ENCODE assay signal across 9 cellular contexts in the genomic region with DNA sequence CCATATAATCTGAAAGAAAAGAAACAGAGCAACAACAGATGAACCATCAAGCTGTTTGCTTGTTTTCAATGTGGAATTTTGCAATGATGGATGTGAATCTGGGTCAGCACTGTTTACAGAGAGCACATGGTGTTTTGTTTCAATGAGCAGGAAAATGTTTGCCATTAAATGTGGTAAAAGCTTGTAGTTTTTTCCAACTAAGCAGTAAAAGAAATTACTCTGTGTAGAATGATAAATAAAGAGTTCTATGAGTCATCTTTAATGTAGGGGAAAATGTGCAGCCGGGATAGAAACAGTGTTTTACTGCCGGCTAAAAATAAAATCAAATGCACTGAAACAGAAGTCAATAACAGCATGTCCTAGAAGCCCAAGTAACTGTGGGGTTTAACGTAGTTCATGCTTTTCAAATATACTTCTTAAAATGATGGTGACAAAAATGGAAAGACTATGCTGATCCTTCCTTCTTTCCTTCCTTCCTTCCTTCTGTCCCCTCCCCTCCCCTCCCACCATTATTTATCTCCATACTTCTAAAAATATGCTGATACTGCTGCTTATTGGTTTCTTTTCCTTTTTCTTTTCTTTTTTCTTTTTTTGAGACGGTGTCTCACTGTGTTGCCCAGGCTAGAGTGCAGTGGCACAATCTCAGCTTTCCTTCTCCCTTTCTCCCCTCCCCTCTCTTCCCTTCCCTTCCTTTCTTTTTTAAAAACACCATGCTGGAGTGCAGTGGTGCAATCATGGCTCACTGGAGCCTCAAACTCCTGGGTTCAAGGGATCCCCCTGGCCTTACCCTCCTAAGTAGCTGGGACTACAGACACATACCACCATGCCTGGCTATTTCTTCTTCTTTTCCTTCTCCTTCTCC. TPM values are rescaled to one million over a fixed set of nuclear protein-coding genes. Genes with fewer than 3 reads are reported as not detected.
DNase-seq lines count a peak whose midpoint lies in the region; ATAC-seq, FAIRE-seq and TF ChIP-seq lines count a peak whose summit lies in the region.
"Had no signal": no experiment of that assay in that cellular context is flagged by ENCODE, and none has a peak within 500 bp of the region (broad histone marks: within the 10 kb centered on the region; RNA-seq: fewer than 3 reads in every experiment).

No MANE protein-coding gene starts in this region.

- peak; percentile 36 for FAIRE-seq in HepG2 (lab: Jason Lieb, UNC)

- peak; percentile 22 for DNase-seq in NCI-H1092 (lab: John Stamatoyannopoulos, UW)
- DNase-seq in HepG2 (ENCODE audit: low spot score), result peak; percentile 91
- DNase-seq in tibial nerve (ENCODE audit: low spot score in 2 of 2), result no peak
- DNase-seq in GF-D8 (lab: John Stamatoyannopoulos, UW), result no peak

- in situ Hi-C loops in HepG2 (cut with HindIII; ENCODE audit: extremely low pct_ligation_motif_present, low pct_unique_long_range_greater_than_20kb), result no loop called here

- H3K27me3 ChIP-seq in HepG2 (ENCODE audit: control insufficient read depth in 1 of 2, insufficient read depth in 2 of 2, low read length in 2 of 2), result no peaks in the 10 kb centered on the region
- no peaks in the 10 kb centered on the region for H3K27me3 ChIP-seq in tibial nerve

- H3K79me2 ChIP-seq in HepG2 (ENCODE audit: insufficient read depth, low read length), result no peaks in the 10 kb centered on the region

- TF ChIP-seq CTCF in 22Rv1 (IDR thresholded peaks at IDR 0.05) (no peak), brain (conservative IDR thresholded peaks at IDR 0.05) (no peak), HepG2 (CRISPR knock-in tag; IDR thresholded peaks at IDR 0.05) (no peak), tibial nerve (IDR thresholded peaks at IDR 0.05) (no peak)

- intact Hi-C loops in HepG2 (cut with micrococcal nuclease; ENCODE audit: unreplicated experiment), result loop anchor here (2.0 kb wide), 1 partner anchor 130 kb away; no protein-coding TSS in a partner anchor

- peaks cover 27% of the 10 kb centered on the region for H3K4me1 Mint-ChIP-seq in brain

- H3K4me2 ChIP-seq in HepG2 (ENCODE audit: low read depth, low read length), result peak overlapping the region; percentile 89

- H3K27ac ChIP-seq in 22Rv1, result peak overlapping the region; percentile 17; the same call in 1 of the 2 replicates
- peak overlapping the region; percentile 58 for H3K27ac ChIP-seq in HepG2 (ENCODE audit: extremely low read length, insufficient read depth, low read length)
- H3K27ac ChIP-seq in tibial nerve, result peak overlapping the region in 2 of 4 donors; percentile 63 to 71
- H3K27ac ChIP-seq: HL-60 had no signal

- H3K9me3 Mint-ChIP-seq in brain, result no peaks in the 10 kb centered on the region

- no peak for TF ChIP-seq RAD21 in HepG2 (CRISPR knock-in tag; IDR thresholded peaks at IDR 0.05)

- H3K36me3 ChIP-seq in HepG2 (replicated peaks in 1 of 2; ENCODE audit: control insufficient read depth in 1 of 2, insufficient read depth in 2 of 2, low read length in 2 of 2) (no peaks in the 10 kb centered on the region), tibial nerve (no peaks in the 10 kb centered on the region)

- peak overlapping the region; percentile 36 for H3K9ac ChIP-seq in HepG2 (ENCODE audit: insufficient read depth, low read depth, low read length)

- CTCF ChIA-PET in HepG2 (lab: Yijun Ruan, JAX; ENCODE audit: low intra/inter-chr PET ratio, low total read pairs), result interaction anchor here (0.9 kb wide), 1 partner anchor 77 kb away, joined by 3 read pairs; no protein-coding TSS in a partner anchor

- H3K9me3 ChIP-seq in HepG2 (ENCODE audit: low read length), result no peaks in the 10 kb centered on the region
- H3K9me3 ChIP-seq in tibial nerve, result no peaks in the 10 kb centered on the region

- peak overlapping the region; percentile 39 to 86 (median 71) for H3K27ac Mint-ChIP-seq in brain

- WGBS in HepG2 (ENCODE audit: low lambda C conversion rate), result 14% methylated on average over 4 of the region's 4 CpGs
- 12 to 14% methylated on average over 4 of the region's 4 CpGs for WGBS in tibial nerve, 2 donors

- H3K4me3 ChIP-seq in HepG2 (replicated peaks in 1 of 3; ENCODE audit: insufficient read depth in 1 of 3, low read depth in 2 of 3, low read length in 3 of 3) (peak overlapping the region in 2 of 3 experiments; percentile 11 to 30; a peak in 2 of 6 replicates), tibial nerve (no peak overlapping the region)

- H2AFZ ChIP-seq in HepG2 (ENCODE audit: low read length), result peak overlapping the region; percentile 18

- TF ChIP-seq EP300 in HepG2 (IDR thresholded peaks at IDR 0.05; ENCODE audit: low read depth in 2 of 2, low read length in 2 of 2), result peak in 1 of 2 experiments; percentile 93; a peak in 2 of 4 replicates
- peak; percentile 50; the same call in 1 of the 2 replicates for TF ChIP-seq EP300 in HepG2 (CRISPR knock-in tag; IDR thresholded peaks at IDR 0.05; ENCODE audit: borderline replicate concordance)
- peak in 1 of 2 donors; percentile 61 for TF ChIP-seq EP300 in tibial nerve (IDR thresholded peaks at IDR 0.05)

- H3K27me3 Mint-ChIP-seq in brain, result peaks cover 8% of the 10 kb centered on the region

- ATAC-seq in HepG2 (peak; percentile 82), GM18909 (IDR thresholded peaks at IDR 0.05; ENCODE audit: poor library complexity, unreplicated experiment) (no peak), GM18511 (IDR thresholded peaks at IDR 0.05; ENCODE audit: unreplicated experiment) (no peak)

- peaks cover 69% of the 10 kb centered on the region for H3K4me1 ChIP-seq in HepG2 (ENCODE audit: insufficient read depth, low read length)
- peaks cover 0 to 18% (median 5%) of the 10 kb centered on the region in 4 donors for H3K4me1 ChIP-seq in tibial nerve

- POLR2A ChIA-PET in HepG2 (lab: Yijun Ruan, JAX), result interaction anchor here (1.1 to 2.1 kb wide), 7 partner anchors 8 to 252 kb away, joined by 3 to 11 read pairs (median 6); a partner anchor contains a TSS

- TF ChIP-seq POLR2A in HepG2 (IDR thresholded peaks at IDR 0.05; ENCODE audit: insufficient read depth in 1 of 2, low read depth in 2 of 2, low read length in 2 of 2) (no peak), tibial nerve (IDR thresholded peaks at IDR 0.05) (no peak)

- BruUV-seq in HepG2 (replicated peaks; lab: Mats Ljungman, UMichigan), result no TSS peak

- H3K36me3 Mint-ChIP-seq in brain, result no peaks in the 10 kb centered on the region

- no peaks in the 10 kb centered on the region for H4K20me1 ChIP-seq in HepG2 (ENCODE audit: insufficient read depth, low read length)

- peak overlapping the region in 4 of 5 experiments; percentile 7 to 31 (median 16) for H3K4me3 Mint-ChIP-seq in brain

RNA-seq across cellular contexts. Expression of a gene that starts 6.3 kb away (rescaled TPM):
- polyA plus RNA-seq in brain (ENCODE audit: insufficient read depth, low read depth, low replicate concordance), result 38.0 TPM
- total RNA-seq in HepG2 (2016; rRNA removed; fragmentation: Illumina TruSeq; extraction: Trizol), result 82.8 and 114 TPM in 2 replicates
- total RNA-seq in HepG2 (2016; cell fraction: cytosol; rRNA removed; fragmentation: Illumina TruSeq; extraction: Trizol; ENCODE audit: low read depth), result 21.7 and 25.6 TPM in 2 replicates
- 86.7 and 113 TPM in 2 replicates for total RNA-seq in HepG2 (2016; cell fraction: insoluble cytoplasmic fraction; rRNA removed; fragmentation: Illumina TruSeq; extraction: Trizol)
- 37.5 and 43.6 TPM in 2 replicates for total RNA-seq in HepG2 (2016; cell fraction: membrane; rRNA removed; fragmentation: Illumina TruSeq; extraction: Trizol)
- total RNA-seq in HepG2 (2016; cell fraction: nucleus; rRNA removed; fragmentation: Illumina TruSeq; extraction: Trizol), result 54.4 and 60.1 TPM in 2 replicates
- 62.9 and 81.9 TPM in 2 replicates for polyA plus RNA-seq in HepG2 (2011; rRNA removed)
- 50.7 and 67.7 TPM in 2 replicates for polyA plus RNA-seq in HepG2 (2011; cell fraction: cytosol; rRNA removed)
- polyA plus RNA-seq in HepG2 (2011; cell fraction: nucleus; rRNA removed), result 23.7 and 25.9 TPM in 2 replicates
- 95.6 and 106 TPM in 2 replicates for polyA plus RNA-seq in HepG2 (2012)
- 28.8 and 29.8 TPM in 2 replicates for polyA plus RNA-seq in HepG2 (2016; cell fraction: cytosol; fragmentation: Illumina TruSeq; extraction: Trizol; ENCODE audit: low read depth)
- 148 and 163 TPM in 2 replicates for polyA plus RNA-seq in HepG2 (2016; cell fraction: insoluble cytoplasmic fraction; fragmentation: Illumina TruSeq; extraction: Trizol; ENCODE audit: low read depth)
- 36.9 and 37.4 TPM in 2 replicates for polyA plus RNA-seq in HepG2 (2016; cell fraction: membrane; fragmentation: Illumina TruSeq; extraction: Trizol; ENCODE audit: low read depth)
- 119 and 123 TPM in 2 replicates for polyA plus RNA-seq in HepG2 (2016; cell fraction: nucleus; fragmentation: Illumina TruSeq; extraction: Trizol; ENCODE audit: insufficient read depth, low read depth)
- 14.8 and 29.0 TPM in 2 replicates for polyA minus RNA-seq in HepG2 (2011; rRNA and poly(A)+ RNA removed; ENCODE audit: low replicate concordance)
- 25.5 and 28.8 TPM in 2 replicates for polyA minus RNA-seq in HepG2 (2011; cell fraction: cytosol; rRNA and poly(A)+ RNA removed)
- 45.3 and 48.5 TPM in 2 replicates for polyA minus RNA-seq in HepG2 (2011; cell fraction: nucleus; rRNA and poly(A)+ RNA removed)
- 10 to 100 TPM; 18.1 to 27.2 (median 20.8) TPM for total RNA-seq in tibial nerve

RNA-seq across cellular contexts. Expression of a gene that starts 41.4 kb away (rescaled TPM):
- polyA plus RNA-seq in brain (ENCODE audit: insufficient read depth, low read depth, low replicate concordance) (17.7 TPM), HepG2 (2011; rRNA removed) (10.8 and 12.3 TPM in 2 replicates)
- total RNA-seq in HepG2 (2016; rRNA removed; fragmentation: Illumina TruSeq; extraction: Trizol) (64.5 and 103 TPM in 2 replicates), tibial nerve (10 to 100 TPM; 25.5 to 37.9 (median 28.8) TPM)
- 8.3 and 8.7 TPM in 2 replicates for total RNA-seq in HepG2 (2016; cell fraction: cytosol; rRNA removed; fragmentation: Illumina TruSeq; extraction: Trizol; ENCODE audit: low read depth)
- total RNA-seq in HepG2 (2016; cell fraction: insoluble cytoplasmic fraction; rRNA removed; fragmentation: Illumina TruSeq; extraction: Trizol), result 62.9 and 102 TPM in 2 replicates
- total RNA-seq in HepG2 (2016; cell fraction: membrane; rRNA removed; fragmentation: Illumina TruSeq; extraction: Trizol), result 16.0 and 23.6 TPM in 2 replicates
- total RNA-seq in HepG2 (2016; cell fraction: nucleus; rRNA removed; fragmentation: Illumina TruSeq; extraction: Trizol), result 44.4 and 50.7 TPM in 2 replicates
- polyA plus RNA-seq in HepG2 (2011; cell fraction: cytosol; rRNA removed), result 7.1 and 10.7 TPM in 2 replicates
- 7.0 and 7.9 TPM in 2 replicates for polyA plus RNA-seq in HepG2 (2011; cell fraction: nucleus; rRNA removed)
- polyA plus RNA-seq in HepG2 (2012), result 24.5 and 37.7 TPM in 2 replicates
- 4.5 and 4.7 TPM in 2 replicates for polyA plus RNA-seq in HepG2 (2016; cell fraction: cytosol; fragmentation: Illumina TruSeq; extraction: Trizol; ENCODE audit: low read depth)
- 69.8 and 72.6 TPM in 2 replicates for polyA plus RNA-seq in HepG2 (2016; cell fraction: insoluble cytoplasmic fraction; fragmentation: Illumina TruSeq; extraction: Trizol; ENCODE audit: low read depth)
- 7.0 and 7.5 TPM in 2 replicates for polyA plus RNA-seq in HepG2 (2016; cell fraction: membrane; fragmentation: Illumina TruSeq; extraction: Trizol; ENCODE audit: low read depth)
- 51.1 and 58.0 TPM in 2 replicates for polyA plus RNA-seq in HepG2 (2016; cell fraction: nucleus; fragmentation: Illumina TruSeq; extraction: Trizol; ENCODE audit: insufficient read depth, low read depth)
- polyA minus RNA-seq in HepG2 (2011; rRNA and poly(A)+ RNA removed; ENCODE audit: low replicate concordance), result 5.1 and 9.0 TPM in 2 replicates
- polyA minus RNA-seq in HepG2 (2011; cell fraction: cytosol; rRNA and poly(A)+ RNA removed), result 17.9 and 18.2 TPM in 2 replicates
- 46.4 and 51.1 TPM in 2 replicates for polyA minus RNA-seq in HepG2 (2011; cell fraction: nucleus; rRNA and poly(A)+ RNA removed)

RNA-seq across cellular contexts. Expression of a gene that starts 41.5 kb away (rescaled TPM):
- polyA plus RNA-seq in brain (ENCODE audit: insufficient read depth, low read depth, low replicate concordance) (9.0 TPM), HepG2 (2011; rRNA removed) (not detected in 2 replicates)
- total RNA-seq in HepG2 (2016; rRNA removed; fragmentation: Illumina TruSeq; extraction: Trizol) (0.27 TPM in 1 of 2 replicates, not detected in the other), tibial nerve (1 to 10 TPM in 1 of 4 donors, under 1 TPM in 2, not detected in 1; 0.21 to 1.5 (median 0.60) TPM)
- not detected in 2 replicates for total RNA-seq in HepG2 (2016; cell fraction: cytosol; rRNA removed; fragmentation: Illumina TruSeq; extraction: Trizol; ENCODE audit: low read depth)
- total RNA-seq in HepG2 (2016; cell fraction: insoluble cytoplasmic fraction; rRNA removed; fragmentation: Illumina TruSeq; extraction: Trizol), result 0.24 TPM in 1 of 2 replicates, not detected in the other
- not detected in 2 replicates for total RNA-seq in HepG2 (2016; cell fraction: membrane; rRNA removed; fragmentation: Illumina TruSeq; extraction: Trizol)
- total RNA-seq in HepG2 (2016; cell fraction: nucleus; rRNA removed; fragmentation: Illumina TruSeq; extraction: Trizol), result 1.0 TPM in 1 of 2 replicates, not detected in the other
- polyA plus RNA-seq in HepG2 (2011; cell fraction: cytosol; rRNA removed), result 0.12 and 0.17 TPM in 2 replicates
- 0.50 TPM in 1 of 2 replicates, not detected in the other for polyA plus RNA-seq in HepG2 (2011; cell fraction: nucleus; rRNA removed)
- 0.12 TPM in 1 of 2 replicates, not detected in the other for polyA plus RNA-seq in HepG2 (2012)
- not detected in 2 replicates for polyA plus RNA-seq in HepG2 (2016; cell fraction: cytosol; fragmentation: Illumina TruSeq; extraction: Trizol; ENCODE audit: low read depth)
- not detected in 2 replicates for polyA plus RNA-seq in HepG2 (2016; cell fraction: insoluble cytoplasmic fraction; fragmentation: Illumina TruSeq; extraction: Trizol; ENCODE audit: low read depth)
- not detected in 2 replicates for polyA plus RNA-seq in HepG2 (2016; cell fraction: membrane; fragmentation: Illumina TruSeq; extraction: Trizol; ENCODE audit: low read depth)
- polyA plus RNA-seq in HepG2 (2016; cell fraction: nucleus; fragmentation: Illumina TruSeq; extraction: Trizol; ENCODE audit: insufficient read depth, low read depth), result 0.77 TPM in 1 of 2 replicates, not detected in the other
- not detected in 2 replicates for polyA minus RNA-seq in HepG2 (2011; rRNA and poly(A)+ RNA removed; ENCODE audit: low replicate concordance)
- not detected in 2 replicates for polyA minus RNA-seq in HepG2 (2011; cell fraction: cytosol; rRNA and poly(A)+ RNA removed)
- polyA minus RNA-seq in HepG2 (2011; cell fraction: nucleus; rRNA and poly(A)+ RNA removed), result 0.64 TPM in 1 of 2 replicates, not detected in the other

Comparison
In these comparisons a context has a peak if more than half of its experiments do, and no peak if none do; other contexts are left out.
1. DNase-seq: peak in NCI-H1092 (single experiment) and HepG2 (single experiment); none in tibial nerve (0 of 2) and GF-D8 (single experiment).
2. H3K4me3 ChIP-seq: peak in HepG2 (2 of 3); none in tibial nerve (0 of 4).